Comparison of ENCODE assay signal across 2 cellular contexts in the genomic region with DNA sequence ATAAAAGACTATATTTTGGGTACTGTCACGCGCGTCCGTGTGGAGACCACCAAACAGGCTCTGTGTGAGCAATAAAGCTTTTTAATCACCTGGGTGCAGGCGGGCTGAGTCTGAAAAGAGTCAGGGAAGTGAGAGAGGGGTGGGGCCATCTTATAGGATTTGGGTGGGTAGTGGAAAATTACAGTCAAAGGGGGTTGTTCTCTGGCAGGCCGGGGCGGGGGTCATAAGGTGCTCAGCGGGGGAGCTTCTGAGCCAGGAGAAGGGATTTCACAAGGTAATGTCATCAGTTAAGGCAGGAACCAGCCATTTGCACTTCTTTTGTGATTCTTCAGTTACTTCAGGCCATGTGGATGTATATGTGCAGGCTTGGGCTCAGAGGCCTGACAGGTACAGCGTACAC.
TF ChIP-seq lines count a peak whose summit lies in the region.
"Not testable (repeated sequence)": the region's sequence is repeated elsewhere in the genome, so short reads cannot be mapped to it uniquely, and the experiment has no call there.

No MANE protein-coding gene starts in this region.

TF ChIP-seq in H1, 55 proteins besides CTCF, POLR2A, EP300 and RAD21:
- TF ChIP-seq HDAC2 (IDR thresholded peaks at IDR 0.05; ENCODE audit: borderline replicate concordance in 1 of 2, low read depth in 2 of 2, low read length in 2 of 2), result 0 out of 4 replicates have a peak, but pooled peaks of 1 of the 2 experiments have one; percentile 9
- TF ChIP-seq MAX (IDR thresholded peaks at IDR 0.05), result peak; percentile 41

TF ChIP-seq in HepG2, 621 proteins besides CTCF, POLR2A, EP300 and RAD21:
- TF ChIP-seq ZFX (CRISPR knock-in tag; IDR thresholded peaks at IDR 0.05; ENCODE audit: low read depth) (0 out of 2 replicates have a peak, but pooled peaks have one; percentile 2), ZBTB38 (CRISPR knock-in tag; IDR thresholded peaks at IDR 0.05) (peak; percentile 86; the same call in 1 of the 2 replicates), POLR2AphosphoS5 (IDR thresholded peaks at IDR 0.05; ENCODE audit: low read depth, low read length) (peak; percentile 6; the same call in 1 of the 2 replicates), ZBTB40 (CRISPR knock-in tag; IDR thresholded peaks at IDR 0.05) (0 out of 2 replicates have a peak, but pooled peaks have one; percentile 27), FOSL2 (CRISPR knock-in tag; IDR thresholded peaks at IDR 0.05) (0 out of 2 replicates have a peak, but pooled peaks have one; percentile 6), HOXA3 (CRISPR knock-in tag; IDR thresholded peaks at IDR 0.05) (0 out of 2 replicates have a peak, but pooled peaks have one; percentile 30), ZMYM4 (CRISPR knock-in tag; IDR thresholded peaks at IDR 0.05) (peak; percentile 49; the same call in 1 of the 2 replicates), RXRB (CRISPR knock-in tag; IDR thresholded peaks at IDR 0.05; ENCODE audit: borderline replicate concordance) (0 out of 2 replicates have a peak, but pooled peaks have one; percentile 6)
- TF ChIP-seq ZBTB40 (IDR thresholded peaks at IDR 0.05), result not testable (repeated sequence)
